9 cellular contexts compared by ENCODE assay signal in genomic region chr11:72924568-72925190, GRCh38.
DNase-seq lines count a peak whose midpoint lies in the region; ATAC-seq, FAIRE-seq and TF ChIP-seq lines count a peak whose summit lies in the region.
"Had no signal": no experiment of that assay in that cellular context is flagged by ENCODE, and none has a peak within 500 bp of the region (broad histone marks: within the 10 kb centered on the region; RNA-seq: fewer than 3 reads in every experiment).

No MANE protein-coding gene starts in this region.

- H3K36me3 Mint-ChIP-seq in HFFc6 (ENCODE audit: low read depth) (peaks cover 6% of the 10 kb centered on the region), astrocyte (ENCODE audit: low read depth, unreplicated experiment) (peaks cover 3% of the 10 kb centered on the region)

- peak; percentile 71 for TF ChIP-seq CTCF in AG09319 (IDR thresholded peaks at IDR 0.05; ENCODE audit: low read depth, low read length)
- peak; percentile 76 for TF ChIP-seq CTCF in HFFc6 (IDR thresholded peaks at IDR 0.05)
- peak; percentile 45 for TF ChIP-seq CTCF in astrocyte (IDR thresholded peaks at IDR 0.05; ENCODE audit: insufficient read depth, low read depth, low read length)

- no peaks in the 10 kb centered on the region for H3K4me1 ChIP-seq in astrocyte (ENCODE audit: insufficient read depth, low read length)

- H3K9me3 ChIP-seq in astrocyte (ENCODE audit: insufficient read depth, low read depth, low read length): no peaks in the 10 kb centered on the region

- H3K4me3 Mint-ChIP-seq in HFFc6: no peak overlapping the region
- H3K4me3 Mint-ChIP-seq in astrocyte (ENCODE audit: unreplicated experiment): no peak overlapping the region

- H3K79me2 ChIP-seq in astrocyte (ENCODE audit: insufficient read depth, low read length): no peaks in the 10 kb centered on the region

- H2AFZ ChIP-seq in astrocyte (ENCODE audit: low read depth, low read length): no peak overlapping the region

- H3K4me1 Mint-ChIP-seq in HFFc6 (ENCODE audit: low read depth) (peaks cover 18% of the 10 kb centered on the region), astrocyte (ENCODE audit: low read depth, unreplicated experiment) (no peaks in the 10 kb centered on the region)

- H3K36me3 ChIP-seq in astrocyte (ENCODE audit: insufficient read depth, low read length): no peaks in the 10 kb centered on the region

- ATAC-seq in GM21737 (IDR thresholded peaks at IDR 0.05; ENCODE audit: unreplicated experiment) (no peak), HG02973 (IDR thresholded peaks at IDR 0.05; ENCODE audit: unreplicated experiment) (no peak), GM18868 (IDR thresholded peaks at IDR 0.05; ENCODE audit: unreplicated experiment) (no peak)

- no peak overlapping the region for H3K9ac ChIP-seq in astrocyte (ENCODE audit: low read length)

- H3K27ac Mint-ChIP-seq in HFFc6: no peak overlapping the region
- H3K27ac Mint-ChIP-seq in astrocyte (ENCODE audit: unreplicated experiment): no peak overlapping the region

- H4K20me1 ChIP-seq in astrocyte (ENCODE audit: insufficient read depth, low read length): no peaks in the 10 kb centered on the region

- no peak for FAIRE-seq in astrocyte (lab: Jason Lieb, UNC)
- FAIRE-seq: colon had no signal

- H3K27me3 Mint-ChIP-seq in HFFc6 (ENCODE audit: insufficient read depth) (peaks cover 2% of the 10 kb centered on the region), astrocyte (ENCODE audit: low read depth, unreplicated experiment) (no peaks in the 10 kb centered on the region)

- no peak overlapping the region for H3K4me3 ChIP-seq in astrocyte (ENCODE audit: insufficient read depth, low read depth, low read length)

- no peak overlapping the region for H3K27ac ChIP-seq in astrocyte (ENCODE audit: low read depth, low read length)

- H3K9me3 Mint-ChIP-seq in HFFc6: no peaks in the 10 kb centered on the region
- no peaks in the 10 kb centered on the region for H3K9me3 Mint-ChIP-seq in astrocyte (ENCODE audit: unreplicated experiment)

- H3K27me3 ChIP-seq in astrocyte (ENCODE audit: insufficient read depth, low read length): no peaks in the 10 kb centered on the region

- H3K4me2 ChIP-seq in astrocyte (ENCODE audit: low read length): no peak overlapping the region

- no peak for DNase-seq in AG09319 (ENCODE audit: extremely low read depth, low read depth)
- peak; percentile 31 for DNase-seq in HFFc6
- DNase-seq in astrocyte (ENCODE audit: low read depth): peak; percentile 16
- DNase-seq in kidney tubule cell (ENCODE audit: low spot score): peak; percentile 6
- no peak for DNase-seq in stimulated activated CD4-positive, alpha-beta T cell treated with anti-CD3 and anti-CD28 coated beads, Interleukin-2, amount 100 ng/mL, for 24 hours

Comparison
In these comparisons a context has a peak if more than half of its experiments do, and no peak if none do; other contexts are left out.
1. DNase-seq: peak in HFFc6 (single experiment), astrocyte (single experiment) and kidney tubule cell (single experiment); none in AG09319 (single experiment) and stimulated activated CD4-positive, alpha-beta T cell treated with anti-CD3 and anti-CD28 coated beads, Interleukin-2, amount 100 ng/mL, for 24 hours (0 of 2).
2. Peak in every context shown above with its lines, with median percentiles within 50 percentile points of each other: CTCF ChIP-seq.